ENCODE assay signal across 8 cellular contexts in the genomic region with DNA sequence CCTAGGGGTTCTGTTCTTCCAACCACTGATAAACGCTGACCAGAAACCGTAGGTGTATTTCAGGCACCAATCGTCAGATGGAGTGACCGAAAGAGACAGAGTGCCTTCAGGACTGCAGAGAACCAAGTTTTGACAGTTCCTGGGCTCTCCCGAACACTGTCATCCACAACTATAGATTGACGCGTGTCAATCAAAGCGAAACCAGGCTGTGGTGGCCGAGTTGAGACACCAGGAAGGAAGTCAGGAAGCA. TPM values are rescaled to one million over a fixed set of nuclear protein-coding genes. Genes with fewer than 3 reads are reported as not detected.
A peak's percentile ranks its signal among the peaks of the same experiment; 100 is the strongest.
DNase-seq lines count a peak whose midpoint lies in the region; ATAC-seq and TF ChIP-seq lines count a peak whose summit lies in the region.

No MANE protein-coding gene starts in this region.

- peak overlapping the region; percentile 92 for H3K4me3 Mint-ChIP-seq in CD8-positive, alpha-beta T cell
- peak overlapping the region; percentile 86 to 99 (median 98) for H3K4me3 Mint-ChIP-seq in naive B cell

- no peaks in the 10 kb centered on the region for H3K27me3 ChIP-seq in CD8-positive, alpha-beta T cell (ENCODE audit: insufficient read depth, low read length)
- H3K27me3 ChIP-seq in KMS-11 (ENCODE audit: insufficient read depth, low read depth) = no peaks in the 10 kb centered on the region

- H3K4me3 ChIP-seq in CD8-positive, alpha-beta T cell (ENCODE audit: low read depth, low read length) = peak overlapping the region; percentile 80
- H3K4me3 ChIP-seq in KMS-11 (IDR thresholded peaks at IDR 0.05; ENCODE audit: insufficient read depth, low read depth, low read length) (no peak overlapping the region), cardiac fibroblast (replicated peaks in 1 of 2; ENCODE audit: low read depth in 2 of 2, low read length in 2 of 2) (peak overlapping the region; percentile 63 to 64)

- H3K36me3 Mint-ChIP-seq in CD8-positive, alpha-beta T cell = peaks cover 46% of the 10 kb centered on the region
- H3K36me3 Mint-ChIP-seq in naive B cell = peaks cover 16 to 18% of the 10 kb centered on the region in 2 donors

- H3K27ac ChIP-seq in CD8-positive, alpha-beta T cell (ENCODE audit: low read depth, low read length) = peak overlapping the region; percentile 90
- H3K27ac ChIP-seq in KMS-11 = peak overlapping the region; percentile 74; the same call in 1 of the 2 replicates

- ATAC-seq in CD8-positive, alpha-beta T cell = peak; percentile 47
- peak; percentile 29 for ATAC-seq in GM21381 (IDR thresholded peaks at IDR 0.05; ENCODE audit: unreplicated experiment)
- ATAC-seq in naive B cell (ENCODE audit: low read depth in 2 of 2) = peak; percentile 36 to 47

- H3K4me1 Mint-ChIP-seq in CD8-positive, alpha-beta T cell (ENCODE audit: low read depth) = peaks cover 57% of the 10 kb centered on the region
- H3K4me1 Mint-ChIP-seq in naive B cell = peaks cover 51 to 66% (median 64%) of the 10 kb centered on the region in 3 donors

- peaks cover 41% of the 10 kb centered on the region for H3K4me1 ChIP-seq in CD8-positive, alpha-beta T cell (ENCODE audit: insufficient read depth, low read length)
- H3K4me1 ChIP-seq in KMS-11 (ENCODE audit: low read depth, poor library complexity, severe bottlenecking) = no peaks in the 10 kb centered on the region

- no peaks in the 10 kb centered on the region for H3K27me3 Mint-ChIP-seq in CD8-positive, alpha-beta T cell (ENCODE audit: low read depth)
- H3K27me3 Mint-ChIP-seq in naive B cell = peaks cover 0 to 10% (median 6%) of the 10 kb centered on the region in 3 donors

- no peak overlapping the region; the same call in 1 of the 2 replicates for H3K9ac ChIP-seq in KMS-11

- no peaks in the 10 kb centered on the region for H3K9me3 Mint-ChIP-seq in CD8-positive, alpha-beta T cell
- H3K9me3 Mint-ChIP-seq in naive B cell = peaks cover 0 to 18% (median 0%) of the 10 kb centered on the region in 7 donors

- H3K27ac Mint-ChIP-seq in CD8-positive, alpha-beta T cell = peak overlapping the region; percentile 97
- peak overlapping the region; percentile 99 to 100 (median 100) for H3K27ac Mint-ChIP-seq in naive B cell

- peaks cover 9% of the 10 kb centered on the region for H3K36me3 ChIP-seq in CD8-positive, alpha-beta T cell (ENCODE audit: insufficient read depth, low read length)
- no peaks in the 10 kb centered on the region for H3K36me3 ChIP-seq in KMS-11 (ENCODE audit: insufficient read depth)

- intact Hi-C loops in CD8-positive, alpha-beta T cell (cut with DNase I, micrococcal nuclease) = loop anchor here (1.0 to 10.0 kb wide), 16 partner anchors 12 to 378 kb away; partner anchors contain the start of genes ALOXE3 (in 1 of the 2), AURKB (in 1 of the 2), BORCS6 (in 1 of the 2) and KRABD2 (in 1 of the 2)

- DNase-seq in CD8-positive, alpha-beta T cell = no peak
- DNase-seq in cardiac fibroblast (ENCODE audit: low read depth in 2 of 2) = no peak
- DNase-seq in naive B cell = no peak
- DNase-seq in NCI-H345 treated with DMSO at 0.1 percent for 48 hours (lab: John Stamatoyannopoulos, UW; ENCODE audit: unreplicated experiment) = no peak
- DNase-seq in COLO829 (ENCODE audit: low spot score) = no peak
- DNase-seq in NCI-H1417 treated with DMSO at 0.1 percent for 48 hours (lab: John Stamatoyannopoulos, UW) = no peak

- no peak for TF ChIP-seq CTCF in CD8-positive, alpha-beta T cell (IDR thresholded peaks at IDR 0.05)
- TF ChIP-seq CTCF in KMS-11 (conservative IDR thresholded peaks at IDR 0.05; ENCODE audit: low read depth, low read length) (no peak), cardiac fibroblast (IDR thresholded peaks at IDR 0.05; ENCODE audit: low read depth, low read length) (no peak)

- no peaks in the 10 kb centered on the region for H3K9me3 ChIP-seq in CD8-positive, alpha-beta T cell (ENCODE audit: low read length)

- CTCF ChIA-PET in CD8-positive, alpha-beta T cell (lab: Charles Lee) = interaction anchor here (0.6 to 5.3 kb wide), 23 partner anchors 9 to 148 kb away, joined by 3 to 69 read pairs (median 6); partner anchors contain the start of genes ALOXE3, BORCS6, CTC1 and SLC25A35

- no peaks in the 10 kb centered on the region for H3K79me2 ChIP-seq in KMS-11 (ENCODE audit: insufficient read depth, low read depth)

- no peaks in the 10 kb centered on the region for H4K20me1 ChIP-seq in KMS-11 (ENCODE audit: insufficient read depth)

- peak overlapping the region; percentile 33; the same call in 1 of the 2 replicates for H3K4me2 ChIP-seq in KMS-11

- POLR2A ChIA-PET in CD8-positive, alpha-beta T cell (lab: Charles Lee) = interaction anchor here (0.7 to 9.7 kb wide), 23 partner anchors 10 to 786 kb away, joined by 3 to 248 read pairs (median 6); partner anchors contain the start of genes AURKB, BORCS6, CTC1 and HES7

- no peak overlapping the region for H2AFZ ChIP-seq in KMS-11 (ENCODE audit: low read depth)

RNA-seq across cellular contexts. Expression of gene AURKB, which starts 11.9 kb away (rescaled TPM):
- total RNA-seq in CD8-positive, alpha-beta T cell = 1 to 10 TPM in 1 of 2 experiments, under 1 TPM in 1; 0.62 to 1.1 TPM
- polyA plus RNA-seq in naive B cell (ENCODE audit: low read depth in 6 of 6) = not detected

RNA-seq across cellular contexts. Expression of gene CTC1, which starts 25.6 kb away (rescaled TPM):
- 100 to 1,000 TPM; 223 to 226 TPM for total RNA-seq in CD8-positive, alpha-beta T cell
- polyA plus RNA-seq in naive B cell (ENCODE audit: low read depth in 6 of 6) = 10 to 100 TPM; 13.5 to 34.9 (median 22.3) TPM

RNA-seq across cellular contexts. Expression of gene PFAS, which starts 26.8 kb away (rescaled TPM):
- 10 to 100 TPM; 23.8 to 25.0 TPM for total RNA-seq in CD8-positive, alpha-beta T cell
- 10 to 100 TPM; 11.6 to 29.8 (median 17.9) TPM for polyA plus RNA-seq in naive B cell (ENCODE audit: low read depth in 6 of 6)

RNA-seq across cellular contexts. Expression of gene BORCS6, which starts 32.3 kb away (rescaled TPM):
- total RNA-seq in CD8-positive, alpha-beta T cell = 1 to 10 TPM; 6.1 to 6.7 TPM
- 10 to 100 TPM; 14.8 to 24.2 (median 20.4) TPM for polyA plus RNA-seq in naive B cell (ENCODE audit: low read depth in 6 of 6)

RNA-seq across cellular contexts. Expression of gene TMEM107, which starts 46.1 kb away (rescaled TPM):
- 10 to 100 TPM; 19.1 to 22.7 TPM for total RNA-seq in CD8-positive, alpha-beta T cell
- 10 to 100 TPM; 29.9 to 42.3 (median 34.7) TPM for polyA plus RNA-seq in naive B cell (ENCODE audit: low read depth in 6 of 6)
